Comparison of ENCODE assay signal across 19 cellular contexts in the genomic region with DNA sequence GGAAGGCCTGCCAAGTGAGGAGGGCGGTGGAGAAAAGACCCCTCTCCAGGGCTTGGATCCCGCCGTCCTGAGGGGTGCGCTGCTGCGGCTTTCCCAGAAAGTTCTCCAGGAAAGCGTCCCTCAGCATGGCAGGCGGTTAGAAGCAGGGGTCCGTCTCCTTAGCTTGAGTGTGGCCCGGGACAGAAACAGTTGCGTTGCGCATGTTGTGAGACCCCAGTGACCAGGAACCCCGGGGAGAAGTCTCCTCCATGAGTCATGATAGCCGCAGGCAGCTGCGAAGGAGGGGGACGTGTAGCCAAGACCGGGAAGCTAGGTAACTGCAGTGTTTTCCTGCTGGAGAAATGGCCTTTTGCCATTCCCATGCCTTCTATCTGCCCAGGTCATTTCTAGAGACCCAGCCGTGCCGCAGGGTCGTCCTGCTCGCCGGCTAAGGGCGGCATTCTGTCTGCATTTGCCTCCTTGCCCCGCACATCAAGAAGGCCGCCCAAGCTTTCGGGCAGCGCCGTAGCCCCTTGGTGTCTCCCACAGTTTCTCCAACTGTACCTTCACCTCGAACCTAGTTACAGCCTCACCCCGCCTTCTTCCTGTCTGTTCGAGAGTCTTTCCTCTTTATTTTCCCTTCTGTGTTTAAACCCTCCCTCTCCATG. TPM values are rescaled to one million over a fixed set of nuclear protein-coding genes. Genes with fewer than 3 reads are reported as not detected.
DNase-seq lines count a peak whose midpoint lies in the region; ATAC-seq and TF ChIP-seq lines count a peak whose summit lies in the region.
"Had no signal": no experiment of that assay in that cellular context is flagged by ENCODE, and none has a peak within 500 bp of the region (broad histone marks: within the 10 kb centered on the region; RNA-seq: fewer than 3 reads in every experiment).

No MANE protein-coding gene starts in this region.

- POLR2A ChIA-PET in activated B cell treated with CpG ODN at 0.5 μM for 24 hours (lab: Charles Lee) = no interaction called here

- H3K9me3 Mint-ChIP-seq in activated naive CD4-positive, alpha-beta T cell treated with anti-CD3 and anti-CD28 coated beads for 36 hours = peaks cover 12% of the 10 kb centered on the region
- H3K9me3 Mint-ChIP-seq in activated B cell treated with CpG ODN at 0.5 μM for 24 hours (peaks cover 8% of the 10 kb centered on the region), immature natural killer cell (peaks cover 0 to 14% (median 12%) of the 10 kb centered on the region in 6 donors)
- H3K9me3 Mint-ChIP-seq: natural killer cell treated with Interleukin-12 subunit alpha and Interleukin-12 subunit beta and Interleukin-15 and Interleukin-18, amount 100 ng/mL, for 72 hours had no signal

- H3K27ac Mint-ChIP-seq in activated naive CD4-positive, alpha-beta T cell treated with anti-CD3 and anti-CD28 coated beads for 36 hours = no peak overlapping the region
- H3K27ac Mint-ChIP-seq in activated B cell treated with CpG ODN at 0.5 μM for 24 hours (no peak overlapping the region), immature natural killer cell (peak overlapping the region in 1 of 6 donors; percentile 20)

- ATAC-seq in activated B cell treated with CpG ODN at 0.5 μM for 24 hours (ENCODE audit: low read depth) (no peak), GM18909 (IDR thresholded peaks at IDR 0.05; ENCODE audit: poor library complexity, unreplicated experiment) (no peak)
- ATAC-seq: left lung, SK-N-SH treated with all-trans-retinoic acid at 6 μM for 48 hours had no signal

- H3K27me3 ChIP-seq in subcutaneous abdominal adipose tissue (ENCODE audit: control insufficient read depth in 5 of 5, insufficient read depth in 4 of 5, low read length in 5 of 5) = no peaks in the 10 kb centered on the region
- H3K27me3 ChIP-seq: left lung, thyroid gland had no signal

- peaks cover 12 to 28% (median 22%) of the 10 kb centered on the region in 5 donors for H3K36me3 ChIP-seq in subcutaneous abdominal adipose tissue (ENCODE audit: control insufficient read depth in 5 of 5, insufficient read depth in 5 of 5, low read length in 5 of 5)
- H3K36me3 ChIP-seq: thyroid gland had no signal

- peak overlapping the region; percentile 59 for H3K4me3 Mint-ChIP-seq in activated naive CD4-positive, alpha-beta T cell treated with anti-CD3 and anti-CD28 coated beads for 36 hours
- H3K4me3 Mint-ChIP-seq in activated B cell treated with CpG ODN at 0.5 μM for 24 hours (peak overlapping the region; percentile 64), immature natural killer cell (peak overlapping the region; percentile 39 to 88 (median 69))
- H3K4me3 Mint-ChIP-seq: natural killer cell treated with Interleukin-12 subunit alpha and Interleukin-12 subunit beta and Interleukin-15 and Interleukin-18, amount 100 ng/mL, for 72 hours had no signal

- peaks cover 6% of the 10 kb centered on the region for H3K4me1 Mint-ChIP-seq in activated naive CD4-positive, alpha-beta T cell treated with anti-CD3 and anti-CD28 coated beads for 36 hours (ENCODE audit: low read depth)
- H3K4me1 Mint-ChIP-seq in activated B cell treated with CpG ODN at 0.5 μM for 24 hours = peaks cover 2% of the 10 kb centered on the region
- H3K4me1 Mint-ChIP-seq in immature natural killer cell = peaks cover 8 to 15% of the 10 kb centered on the region in 2 donors

- H3K9me3 ChIP-seq in subcutaneous abdominal adipose tissue (ENCODE audit: control insufficient read depth in 5 of 5, low read length in 5 of 5) = peaks cover 0 to 9% (median 3%) of the 10 kb centered on the region in 5 donors
- H3K9me3 ChIP-seq: thyroid gland had no signal

- H3K36me3 Mint-ChIP-seq in activated naive CD4-positive, alpha-beta T cell treated with anti-CD3 and anti-CD28 coated beads for 36 hours (ENCODE audit: low read depth) = peaks cover 14% of the 10 kb centered on the region
- peaks cover 48% of the 10 kb centered on the region for H3K36me3 Mint-ChIP-seq in activated B cell treated with CpG ODN at 0.5 μM for 24 hours (ENCODE audit: low read depth)
- H3K36me3 Mint-ChIP-seq in immature natural killer cell = peaks cover 13 to 26% (median 19%) of the 10 kb centered on the region in 3 donors

- peaks cover 0 to 15% (median 5%) of the 10 kb centered on the region in 5 donors for H3K4me1 ChIP-seq in subcutaneous abdominal adipose tissue (ENCODE audit: control insufficient read depth in 5 of 5, insufficient read depth in 5 of 5, low read length in 5 of 5)
- H3K4me1 ChIP-seq: thyroid gland had no signal

- intact Hi-C loops in activated naive CD4-positive, alpha-beta T cell treated with anti-CD3 and anti-CD28 coated beads for 36 hours (cut with micrococcal nuclease) = no loop called here
- intact Hi-C loops in activated B cell treated with CpG ODN at 0.5 μM for 24 hours (cut with micrococcal nuclease) = loop anchor here (2.0 kb wide), 1 partner anchor 23 kb away; no protein-coding TSS in a partner anchor

- peak overlapping the region in 4 of 5 donors; percentile 5 to 52 (median 18) for H3K4me3 ChIP-seq in subcutaneous abdominal adipose tissue (ENCODE audit: low read depth in 1 of 5, low read length in 5 of 5)
- H3K4me3 ChIP-seq: left lung, thyroid gland had no signal

- no peak for TF ChIP-seq CTCF in activated B cell treated with CpG ODN at 0.5 μM for 24 hours (IDR thresholded peaks at IDR 0.05)

- H3K27me3 Mint-ChIP-seq in activated naive CD4-positive, alpha-beta T cell treated with anti-CD3 and anti-CD28 coated beads for 36 hours (ENCODE audit: low read depth) = no peaks in the 10 kb centered on the region
- H3K27me3 Mint-ChIP-seq in activated B cell treated with CpG ODN at 0.5 μM for 24 hours (no peaks in the 10 kb centered on the region), immature natural killer cell (ENCODE audit: low read depth in 3 of 3) (peaks cover 0 to 2% (median 2%) of the 10 kb centered on the region in 3 donors)
- H3K27me3 Mint-ChIP-seq: natural killer cell treated with Interleukin-12 subunit alpha and Interleukin-12 subunit beta and Interleukin-15 and Interleukin-18, amount 100 ng/mL, for 72 hours had no signal

- H3K9ac ChIP-seq in subcutaneous abdominal adipose tissue (ENCODE audit: low read length in 5 of 5) = no peak overlapping the region

- H3K27ac ChIP-seq in subcutaneous abdominal adipose tissue (ENCODE audit: low read depth, low read length) (no peak overlapping the region), caudate nucleus (ENCODE audit: low read depth, low read length) (no peak overlapping the region)
- H3K27ac ChIP-seq: left lung, thyroid gland, WERI-Rb-1 had no signal

- DNase-seq in activated naive CD4-positive, alpha-beta T cell treated with anti-CD3 and anti-CD28 coated beads for 36 hours = no peak
- no peak for DNase-seq in activated naive CD4-positive, alpha-beta T cell (lab: John Stamatoyannopoulos, UW)
- no peak for DNase-seq in activated B cell treated with CpG ODN at 0.5 μM for 24 hours
- no peak for DNase-seq in immature natural killer cell
- DNase-seq in caudate nucleus (lab: John Stamatoyannopoulos, UW) = no peak
- DNase-seq in NCI-H226 = no peak
- DNase-seq: activated CD8-positive, alpha-beta memory T cell treated with anti-CD3 and anti-CD28 coated beads, Interleukin-2, amount 50 U/mL, for 48 hours; hippocampal formation; left lung; MM.1S; NCI-H2029 treated with DMSO at 0.1 percent for 48 hours; NCI-H524 treated with DMSO at 0.1 percent for 48 hours; OCI-M1; thyroid gland; WERI-Rb-1 had no signal

- CTCF ChIA-PET in activated naive CD4-positive, alpha-beta T cell treated with anti-CD3 and anti-CD28 coated beads for 36 hours (lab: Charles Lee) = interaction anchor here (1.0 kb wide), 1 partner anchor 266 kb away, joined by 3 read pairs; no protein-coding TSS in a partner anchor
- CTCF ChIA-PET in activated B cell treated with CpG ODN at 0.5 μM for 24 hours (lab: Charles Lee) = no interaction called here

RNA-seq across cellular contexts. Expression of gene CLYBL, which starts 40.9 kb away (rescaled TPM):
- 1 to 10 TPM; 5.1 to 5.5 TPM for total RNA-seq in activated naive CD4-positive, alpha-beta T cell treated with anti-CD3 and anti-CD28 coated beads for 36 hours
- 10.5 and 11.7 TPM in 2 replicates for total RNA-seq in activated B cell treated with CpG ODN at 0.5 μM for 24 hours
- polyA plus RNA-seq in immature natural killer cell = 10 to 100 TPM in 1 of 3 donors, 1 to 10 TPM in 2; 4.5 to 13.7 (median 7.6) TPM
